ENCODE assay signal across 9 cellular contexts in genomic region chr3:39295184-39295775, GRCh38. TPM values are rescaled to one million over a fixed set of nuclear protein-coding genes. Genes with fewer than 3 reads are reported as not detected.
DNase-seq lines count a peak whose midpoint lies in the region; ATAC-seq and TF ChIP-seq lines count a peak whose summit lies in the region.
"Had no signal": no experiment of that assay in that cellular context is flagged by ENCODE, and none has a peak within 500 bp of the region (broad histone marks: within the 10 kb centered on the region; RNA-seq: fewer than 3 reads in every experiment).

No MANE protein-coding gene starts in this region.

- ATAC-seq in GM18867 (IDR thresholded peaks at IDR 0.05; ENCODE audit: unreplicated experiment) (peak; percentile 85), GM21367 (IDR thresholded peaks at IDR 0.05; ENCODE audit: unreplicated experiment) (peak; percentile 79), HG03066 (IDR thresholded peaks at IDR 0.05; ENCODE audit: low read depth, unreplicated experiment) (peak; percentile 74)

- TF ChIP-seq POLR2A in erythroblast (IDR thresholded peaks at IDR 0.05; ENCODE audit: low read length) = no peak

- peak overlapping the region; percentile 32 for H3K23ac ChIP-seq in mesendoderm (ENCODE audit: low read length)

- no CpG with 5 or more reads among the region's 5 CpGs for WGBS in mesendoderm (ENCODE audit: extremely low coverage, insufficient coverage, low lambda C conversion rate)

- no peak overlapping the region for H3K4me2 ChIP-seq in mesendoderm (ENCODE audit: low read length)

- no peak overlapping the region for H3K18ac ChIP-seq in mesendoderm (ENCODE audit: low read length)

- H3K79me1 ChIP-seq in mesendoderm (ENCODE audit: low read length) = no peaks in the 10 kb centered on the region

- no peak overlapping the region for H3K56ac ChIP-seq in mesendoderm (ENCODE audit: low read length)

- H2AK5ac ChIP-seq in mesendoderm (ENCODE audit: low read length) = no peak overlapping the region

- H3K4me3 ChIP-seq in mesendoderm (ENCODE audit: low read length) = no peak overlapping the region

- H3K27me3 ChIP-seq in mesendoderm (ENCODE audit: insufficient read depth, low read length, poor library complexity) = no peaks in the 10 kb centered on the region
- H3K27me3 ChIP-seq: neutrophil had no signal

- no peak overlapping the region for H3K27ac ChIP-seq in mesendoderm (ENCODE audit: low read depth, low read length)
- H3K27ac ChIP-seq: neutrophil had no signal

- no peak overlapping the region for H2BK5ac ChIP-seq in mesendoderm (ENCODE audit: low read length)

- no peak overlapping the region for H2BK15ac ChIP-seq in mesendoderm (replicated peaks; ENCODE audit: low read depth)

- H3K4me1 ChIP-seq in mesendoderm (ENCODE audit: control insufficient read depth, low read depth, low read length) = no peaks in the 10 kb centered on the region

- H3K79me2 ChIP-seq in mesendoderm (ENCODE audit: control insufficient read depth, insufficient read depth, low read length) = no peaks in the 10 kb centered on the region

- H2BK120ac ChIP-seq in mesendoderm (ENCODE audit: low read depth, low read length) = no peak overlapping the region

- no peak overlapping the region for H3K9ac ChIP-seq in mesendoderm (ENCODE audit: low read length)

- H3K36me3 ChIP-seq in mesendoderm (ENCODE audit: control insufficient read depth, insufficient read depth, low read length) = no peaks in the 10 kb centered on the region
- H3K36me3 ChIP-seq: neutrophil had no signal

- no peak overlapping the region for H4K5ac ChIP-seq in mesendoderm (ENCODE audit: low read length)

- no peak overlapping the region for H4K8ac ChIP-seq in mesendoderm (ENCODE audit: low read depth, low read length)

- DNase-seq in mesendoderm (no peak), EL (no peak), erythroblast (lab: John Stamatoyannopoulos, UW) (no peak), activated gamma-delta T cell treated with Interleukin-2 at 50 U/mL for 16 hours (no peak)
- DNase-seq: Right ventricle myocardium superior had no signal

- no peak overlapping the region for H3K4ac ChIP-seq in mesendoderm (ENCODE audit: low read depth, low read length)

RNA-seq across cellular contexts. Expression of gene CX3CR1, which starts 15.4 kb away (rescaled TPM):
- polyA plus RNA-seq in mesendoderm (2013, experiment 1 of 2) = 0.04 TPM
- 0.01 TPM for polyA plus RNA-seq in mesendoderm (2013, experiment 2 of 2)

RNA-seq across cellular contexts. Expression of gene CCR8, which starts 34.2 kb away (rescaled TPM):
- polyA plus RNA-seq in mesendoderm (2013, experiment 1 of 2) = not detected
- polyA plus RNA-seq in mesendoderm (2013, experiment 2 of 2) = not detected
